ENCODE assay signal across 3 cellular contexts in the genomic region with DNA sequence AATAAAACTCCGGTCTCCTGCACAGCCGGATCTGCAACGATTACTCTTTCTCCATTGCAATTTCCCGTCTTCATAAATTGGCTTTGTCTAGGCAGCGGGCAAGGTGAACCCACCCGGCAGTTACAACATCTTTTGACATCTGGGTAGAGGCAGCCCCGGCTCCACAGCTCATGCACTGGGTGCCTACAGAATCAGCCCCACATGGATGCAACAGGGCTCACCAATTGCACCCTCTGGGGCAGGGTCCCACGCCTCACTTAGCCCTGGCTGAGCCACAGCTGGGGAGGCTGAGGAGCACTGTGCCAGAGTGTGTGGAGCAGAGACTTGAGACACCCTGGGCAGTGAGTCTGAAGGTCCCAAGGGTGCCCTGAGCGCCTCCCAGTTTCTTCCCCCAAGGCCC.
"Had no signal": no experiment of that assay in that cellular context is flagged by ENCODE, and none has a peak within 500 bp of the region (broad histone marks: within the 10 kb centered on the region; RNA-seq: fewer than 3 reads in every experiment).

No MANE protein-coding gene starts in this region.

- DNase-seq: GDM1, GF-D8 had no signal

- H3K4me3 ChIP-seq: GM12878 had no signal

- ATAC-seq: GM12878 had no signal
